Comparison of ENCODE assay signal across 2 cellular contexts in genomic region chr1:199866210-199866617, GRCh38.
TF ChIP-seq lines count a peak whose summit lies in the region.

No MANE protein-coding gene starts in this region.

TF ChIP-seq in GM23338, 12 proteins besides CTCF, POLR2A, EP300 and RAD21 (continued from another document):
- TF ChIP-seq, protein P1, sequence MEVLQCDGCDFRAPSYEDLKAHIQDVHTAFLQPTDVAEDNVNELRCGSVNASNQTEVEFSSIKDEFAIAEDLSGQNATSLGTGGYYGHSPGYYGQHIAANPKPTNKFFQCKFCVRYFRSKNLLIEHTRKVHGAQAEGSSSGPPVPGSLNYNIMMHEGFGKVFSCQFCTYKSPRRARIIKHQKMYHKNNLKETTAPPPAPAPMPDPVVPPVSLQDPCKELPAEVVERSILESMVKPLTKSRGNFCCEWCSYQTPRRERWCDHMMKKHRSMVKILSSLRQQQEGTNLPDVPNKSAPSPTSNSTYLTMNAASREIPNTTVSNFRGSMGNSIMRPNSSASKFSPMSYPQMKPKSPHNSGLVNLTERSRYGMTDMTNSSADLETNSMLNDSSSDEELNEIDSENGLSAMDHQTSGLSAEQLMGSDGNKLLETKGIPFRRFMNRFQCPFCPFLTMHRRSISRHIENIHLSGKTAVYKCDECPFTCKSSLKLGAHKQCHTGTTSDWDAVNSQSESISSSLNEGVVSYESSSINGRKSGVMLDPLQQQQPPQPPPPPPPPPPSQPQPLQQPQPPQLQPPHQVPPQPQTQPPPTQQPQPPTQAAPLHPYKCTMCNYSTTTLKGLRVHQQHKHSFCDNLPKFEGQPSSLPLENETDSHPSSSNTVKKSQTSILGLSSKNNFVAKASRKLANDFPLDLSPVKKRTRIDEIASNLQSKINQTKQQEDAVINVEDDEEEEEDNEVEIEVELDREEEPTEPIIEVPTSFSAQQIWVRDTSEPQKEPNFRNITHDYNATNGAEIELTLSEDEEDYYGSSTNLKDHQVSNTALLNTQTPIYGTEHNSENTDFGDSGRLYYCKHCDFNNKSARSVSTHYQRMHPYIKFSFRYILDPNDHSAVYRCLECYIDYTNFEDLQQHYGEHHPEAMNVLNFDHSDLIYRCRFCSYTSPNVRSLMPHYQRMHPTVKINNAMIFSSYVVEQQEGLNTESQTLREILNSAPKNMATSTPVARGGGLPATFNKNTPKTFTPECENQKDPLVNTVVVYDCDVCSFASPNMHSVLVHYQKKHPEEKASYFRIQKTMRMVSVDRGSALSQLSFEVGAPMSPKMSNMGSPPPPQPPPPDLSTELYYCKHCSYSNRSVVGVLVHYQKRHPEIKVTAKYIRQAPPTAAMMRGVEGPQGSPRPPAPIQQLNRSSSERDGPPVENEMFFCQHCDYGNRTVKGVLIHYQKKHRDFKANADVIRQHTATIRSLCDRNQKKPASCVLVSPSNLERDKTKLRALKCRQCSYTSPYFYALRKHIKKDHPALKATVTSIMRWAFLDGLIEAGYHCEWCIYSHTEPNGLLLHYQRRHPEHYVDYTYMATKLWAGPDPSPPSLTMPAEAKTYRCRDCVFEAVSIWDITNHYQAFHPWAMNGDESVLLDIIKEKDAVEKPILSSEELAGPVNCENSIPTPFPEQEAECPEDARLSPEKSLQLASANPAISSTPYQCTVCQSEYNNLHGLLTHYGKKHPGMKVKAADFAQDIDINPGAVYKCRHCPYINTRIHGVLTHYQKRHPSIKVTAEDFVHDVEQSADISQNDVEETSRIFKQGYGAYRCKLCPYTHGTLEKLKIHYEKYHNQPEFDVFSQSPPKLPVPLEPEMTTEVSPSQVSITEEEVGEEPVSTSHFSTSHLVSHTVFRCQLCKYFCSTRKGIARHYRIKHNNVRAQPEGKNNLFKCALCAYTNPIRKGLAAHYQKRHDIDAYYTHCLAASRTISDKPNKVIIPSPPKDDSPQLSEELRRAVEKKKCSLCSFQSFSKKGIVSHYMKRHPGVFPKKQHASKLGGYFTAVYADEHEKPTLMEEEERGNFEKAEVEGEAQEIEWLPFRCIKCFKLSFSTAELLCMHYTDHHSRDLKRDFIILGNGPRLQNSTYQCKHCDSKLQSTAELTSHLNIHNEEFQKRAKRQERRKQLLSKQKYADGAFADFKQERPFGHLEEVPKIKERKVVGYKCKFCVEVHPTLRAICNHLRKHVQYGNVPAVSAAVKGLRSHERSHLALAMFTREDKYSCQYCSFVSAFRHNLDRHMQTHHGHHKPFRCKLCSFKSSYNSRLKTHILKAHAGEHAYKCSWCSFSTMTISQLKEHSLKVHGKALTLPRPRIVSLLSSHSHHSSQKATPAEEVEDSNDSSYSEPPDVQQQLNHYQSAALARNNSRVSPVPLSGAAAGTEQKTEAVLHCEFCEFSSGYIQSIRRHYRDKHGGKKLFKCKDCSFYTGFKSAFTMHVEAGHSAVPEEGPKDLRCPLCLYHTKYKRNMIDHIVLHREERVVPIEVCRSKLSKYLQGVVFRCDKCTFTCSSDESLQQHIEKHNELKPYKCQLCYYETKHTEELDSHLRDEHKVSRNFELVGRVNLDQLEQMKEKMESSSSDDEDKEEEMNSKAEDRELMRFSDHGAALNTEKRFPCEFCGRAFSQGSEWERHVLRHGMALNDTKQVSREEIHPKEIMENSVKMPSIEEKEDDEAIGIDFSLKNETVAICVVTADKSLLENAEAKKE (CRISPR knock-in tag; IDR thresholded peaks at IDR 0.05), result no peak
- TF ChIP-seq ETS1 (IDR thresholded peaks at IDR 0.05), result no peak
- TF ChIP-seq, protein P2, sequence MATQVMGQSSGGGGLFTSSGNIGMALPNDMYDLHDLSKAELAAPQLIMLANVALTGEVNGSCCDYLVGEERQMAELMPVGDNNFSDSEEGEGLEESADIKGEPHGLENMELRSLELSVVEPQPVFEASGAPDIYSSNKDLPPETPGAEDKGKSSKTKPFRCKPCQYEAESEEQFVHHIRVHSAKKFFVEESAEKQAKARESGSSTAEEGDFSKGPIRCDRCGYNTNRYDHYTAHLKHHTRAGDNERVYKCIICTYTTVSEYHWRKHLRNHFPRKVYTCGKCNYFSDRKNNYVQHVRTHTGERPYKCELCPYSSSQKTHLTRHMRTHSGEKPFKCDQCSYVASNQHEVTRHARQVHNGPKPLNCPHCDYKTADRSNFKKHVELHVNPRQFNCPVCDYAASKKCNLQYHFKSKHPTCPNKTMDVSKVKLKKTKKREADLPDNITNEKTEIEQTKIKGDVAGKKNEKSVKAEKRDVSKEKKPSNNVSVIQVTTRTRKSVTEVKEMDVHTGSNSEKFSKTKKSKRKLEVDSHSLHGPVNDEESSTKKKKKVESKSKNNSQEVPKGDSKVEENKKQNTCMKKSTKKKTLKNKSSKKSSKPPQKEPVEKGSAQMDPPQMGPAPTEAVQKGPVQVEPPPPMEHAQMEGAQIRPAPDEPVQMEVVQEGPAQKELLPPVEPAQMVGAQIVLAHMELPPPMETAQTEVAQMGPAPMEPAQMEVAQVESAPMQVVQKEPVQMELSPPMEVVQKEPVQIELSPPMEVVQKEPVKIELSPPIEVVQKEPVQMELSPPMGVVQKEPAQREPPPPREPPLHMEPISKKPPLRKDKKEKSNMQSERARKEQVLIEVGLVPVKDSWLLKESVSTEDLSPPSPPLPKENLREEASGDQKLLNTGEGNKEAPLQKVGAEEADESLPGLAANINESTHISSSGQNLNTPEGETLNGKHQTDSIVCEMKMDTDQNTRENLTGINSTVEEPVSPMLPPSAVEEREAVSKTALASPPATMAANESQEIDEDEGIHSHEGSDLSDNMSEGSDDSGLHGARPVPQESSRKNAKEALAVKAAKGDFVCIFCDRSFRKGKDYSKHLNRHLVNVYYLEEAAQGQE (IDR thresholded peaks at IDR 0.05; ENCODE audit: unreplicated experiment), result no peak
- TF ChIP-seq ZNF331 (CRISPR knock-in tag; IDR thresholded peaks at IDR 0.05; ENCODE audit: low read depth), result no peak
- TF ChIP-seq CREB1 (CRISPR knock-in tag; IDR thresholded peaks at IDR 0.05; ENCODE audit: low read depth), result no peak

TF ChIP-seq in WTC11, 78 proteins besides CTCF, POLR2A, EP300 and RAD21 (continued from another document):
- no peak for TF ChIP-seq GTF2I (CRISPR knock-in tag; conservative IDR thresholded peaks at IDR 0.05)
- no peak for TF ChIP-seq SOX15 (CRISPR knock-in tag; IDR thresholded peaks at IDR 0.05)
- TF ChIP-seq SMAD3 (CRISPR knock-in tag; IDR thresholded peaks at IDR 0.05; ENCODE audit: borderline replicate concordance), result no peak
- TF ChIP-seq, protein P3, sequence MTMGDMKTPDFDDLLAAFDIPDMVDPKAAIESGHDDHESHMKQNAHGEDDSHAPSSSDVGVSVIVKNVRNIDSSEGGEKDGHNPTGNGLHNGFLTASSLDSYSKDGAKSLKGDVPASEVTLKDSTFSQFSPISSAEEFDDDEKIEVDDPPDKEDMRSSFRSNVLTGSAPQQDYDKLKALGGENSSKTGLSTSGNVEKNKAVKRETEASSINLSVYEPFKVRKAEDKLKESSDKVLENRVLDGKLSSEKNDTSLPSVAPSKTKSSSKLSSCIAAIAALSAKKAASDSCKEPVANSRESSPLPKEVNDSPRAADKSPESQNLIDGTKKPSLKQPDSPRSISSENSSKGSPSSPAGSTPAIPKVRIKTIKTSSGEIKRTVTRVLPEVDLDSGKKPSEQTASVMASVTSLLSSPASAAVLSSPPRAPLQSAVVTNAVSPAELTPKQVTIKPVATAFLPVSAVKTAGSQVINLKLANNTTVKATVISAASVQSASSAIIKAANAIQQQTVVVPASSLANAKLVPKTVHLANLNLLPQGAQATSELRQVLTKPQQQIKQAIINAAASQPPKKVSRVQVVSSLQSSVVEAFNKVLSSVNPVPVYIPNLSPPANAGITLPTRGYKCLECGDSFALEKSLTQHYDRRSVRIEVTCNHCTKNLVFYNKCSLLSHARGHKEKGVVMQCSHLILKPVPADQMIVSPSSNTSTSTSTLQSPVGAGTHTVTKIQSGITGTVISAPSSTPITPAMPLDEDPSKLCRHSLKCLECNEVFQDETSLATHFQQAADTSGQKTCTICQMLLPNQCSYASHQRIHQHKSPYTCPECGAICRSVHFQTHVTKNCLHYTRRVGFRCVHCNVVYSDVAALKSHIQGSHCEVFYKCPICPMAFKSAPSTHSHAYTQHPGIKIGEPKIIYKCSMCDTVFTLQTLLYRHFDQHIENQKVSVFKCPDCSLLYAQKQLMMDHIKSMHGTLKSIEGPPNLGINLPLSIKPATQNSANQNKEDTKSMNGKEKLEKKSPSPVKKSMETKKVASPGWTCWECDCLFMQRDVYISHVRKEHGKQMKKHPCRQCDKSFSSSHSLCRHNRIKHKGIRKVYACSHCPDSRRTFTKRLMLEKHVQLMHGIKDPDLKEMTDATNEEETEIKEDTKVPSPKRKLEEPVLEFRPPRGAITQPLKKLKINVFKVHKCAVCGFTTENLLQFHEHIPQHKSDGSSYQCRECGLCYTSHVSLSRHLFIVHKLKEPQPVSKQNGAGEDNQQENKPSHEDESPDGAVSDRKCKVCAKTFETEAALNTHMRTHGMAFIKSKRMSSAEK (CRISPR knock-in tag; IDR thresholded peaks at IDR 0.05; ENCODE audit: borderline replicate concordance), result no peak
- TF ChIP-seq, protein P4, sequence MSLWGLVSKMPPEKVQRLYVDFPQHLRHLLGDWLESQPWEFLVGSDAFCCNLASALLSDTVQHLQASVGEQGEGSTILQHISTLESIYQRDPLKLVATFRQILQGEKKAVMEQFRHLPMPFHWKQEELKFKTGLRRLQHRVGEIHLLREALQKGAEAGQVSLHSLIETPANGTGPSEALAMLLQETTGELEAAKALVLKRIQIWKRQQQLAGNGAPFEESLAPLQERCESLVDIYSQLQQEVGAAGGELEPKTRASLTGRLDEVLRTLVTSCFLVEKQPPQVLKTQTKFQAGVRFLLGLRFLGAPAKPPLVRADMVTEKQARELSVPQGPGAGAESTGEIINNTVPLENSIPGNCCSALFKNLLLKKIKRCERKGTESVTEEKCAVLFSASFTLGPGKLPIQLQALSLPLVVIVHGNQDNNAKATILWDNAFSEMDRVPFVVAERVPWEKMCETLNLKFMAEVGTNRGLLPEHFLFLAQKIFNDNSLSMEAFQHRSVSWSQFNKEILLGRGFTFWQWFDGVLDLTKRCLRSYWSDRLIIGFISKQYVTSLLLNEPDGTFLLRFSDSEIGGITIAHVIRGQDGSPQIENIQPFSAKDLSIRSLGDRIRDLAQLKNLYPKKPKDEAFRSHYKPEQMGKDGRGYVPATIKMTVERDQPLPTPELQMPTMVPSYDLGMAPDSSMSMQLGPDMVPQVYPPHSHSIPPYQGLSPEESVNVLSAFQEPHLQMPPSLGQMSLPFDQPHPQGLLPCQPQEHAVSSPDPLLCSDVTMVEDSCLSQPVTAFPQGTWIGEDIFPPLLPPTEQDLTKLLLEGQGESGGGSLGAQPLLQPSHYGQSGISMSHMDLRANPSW (CRISPR knock-in tag; conservative IDR thresholded peaks at IDR 0.05; ENCODE audit: low read depth), result no peak
- TF ChIP-seq, protein P5, sequence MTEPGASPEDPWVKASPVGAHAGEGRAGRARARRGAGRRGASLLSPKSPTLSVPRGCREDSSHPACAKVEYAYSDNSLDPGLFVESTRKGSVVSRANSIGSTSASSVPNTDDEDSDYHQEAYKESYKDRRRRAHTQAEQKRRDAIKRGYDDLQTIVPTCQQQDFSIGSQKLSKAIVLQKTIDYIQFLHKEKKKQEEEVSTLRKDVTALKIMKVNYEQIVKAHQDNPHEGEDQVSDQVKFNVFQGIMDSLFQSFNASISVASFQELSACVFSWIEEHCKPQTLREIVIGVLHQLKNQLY (CRISPR knock-in tag; IDR thresholded peaks at IDR 0.05), result no peak
- TF ChIP-seq ZNF281 (CRISPR knock-in tag; IDR thresholded peaks at IDR 0.05), result no peak
- TF ChIP-seq FOXP1 (CRISPR knock-in tag; IDR thresholded peaks at IDR 0.05; ENCODE audit: borderline replicate concordance), result no peak
